11 cellular contexts compared by ENCODE assay signal in genomic region chr4:13640149-13640671, GRCh38. TPM values are rescaled to one million over a fixed set of nuclear protein-coding genes. Genes with fewer than 3 reads are reported as not detected.
DNase-seq lines count a peak whose midpoint lies in the region; TF ChIP-seq lines count a peak whose summit lies in the region.
"Had no signal": no experiment of that assay in that cellular context is flagged by ENCODE, and none has a peak within 500 bp of the region (broad histone marks: within the 10 kb centered on the region; RNA-seq: fewer than 3 reads in every experiment).

No MANE protein-coding gene starts in this region.

- DNase-seq in Daoy (ENCODE audit: low read depth) (peak; percentile 89), MG63 (peak; percentile 41), caudate nucleus (lab: John Stamatoyannopoulos, UW) (no peak), nephron progenitor cell (peak; percentile 45), NCI-H226 (no peak), NCI-H1048 (lab: John Stamatoyannopoulos, UW) (no peak), esophagus squamous epithelium (lab: John Stamatoyannopoulos, UW) (no peak)
- DNase-seq in activated CD4-positive, alpha-beta T cell treated with anti-CD3 and anti-CD28 coated beads, Interleukin-2, amount 50 U/mL, for 4 hours, result no peak
- DNase-seq: DND-41, NCI-H1092 had no signal

- H3K4me3 Mint-ChIP-seq in nephron progenitor cell, result peak overlapping the region; percentile 39
- H3K4me3 Mint-ChIP-seq: central memory CD8-positive, alpha-beta T cell had no signal

- H3K27me3 Mint-ChIP-seq in nephron progenitor cell (ENCODE audit: low read depth, poor library complexity), result peaks cover 17% of the 10 kb centered on the region

- TF ChIP-seq CTCF in nephron progenitor cell (IDR thresholded peaks at IDR 0.05), result no peak
- no peak for TF ChIP-seq CTCF in esophagus squamous epithelium (IDR thresholded peaks at IDR 0.05)

- H3K36me3 Mint-ChIP-seq in nephron progenitor cell (ENCODE audit: low read depth), result no peaks in the 10 kb centered on the region

- no peaks in the 10 kb centered on the region for H3K9me3 Mint-ChIP-seq in nephron progenitor cell
- H3K9me3 Mint-ChIP-seq: central memory CD8-positive, alpha-beta T cell had no signal

- H3K36me3 ChIP-seq in MG63, result no peaks in the 10 kb centered on the region
- no peaks in the 10 kb centered on the region for H3K36me3 ChIP-seq in esophagus squamous epithelium

- peak overlapping the region; percentile 11 for H3K27ac ChIP-seq in caudate nucleus (ENCODE audit: low read depth, low read length)
- H3K27ac ChIP-seq in esophagus squamous epithelium, result no peak overlapping the region

- peaks cover 0 to 17% (median 3%) of the 10 kb centered on the region in 3 donors for H3K4me1 ChIP-seq in esophagus squamous epithelium

- no peak for TF ChIP-seq POLR2A in esophagus squamous epithelium (IDR thresholded peaks at IDR 0.05)

- 38 to 39% methylated on average over 6 to 7 of the region's 7 CpGs for WGBS in esophagus squamous epithelium, 2 donors

- H3K4me1 Mint-ChIP-seq in nephron progenitor cell, result peaks cover 24% of the 10 kb centered on the region
- H3K4me1 Mint-ChIP-seq: central memory CD8-positive, alpha-beta T cell had no signal

- intact Hi-C loops in esophagus squamous epithelium (cut with DNase I), result no loop called here

- H3K4me3 ChIP-seq in MG63 (no peak overlapping the region), esophagus squamous epithelium (no peak overlapping the region)

- no peaks in the 10 kb centered on the region for H3K27me3 ChIP-seq in MG63
- H3K27me3 ChIP-seq in esophagus squamous epithelium, result peaks cover 0 to 18% (median 0%) of the 10 kb centered on the region in 4 donors

- peak overlapping the region; percentile 37 for H3K27ac Mint-ChIP-seq in nephron progenitor cell

- H3K9me3 ChIP-seq in MG63 (no peaks in the 10 kb centered on the region), esophagus squamous epithelium (no peaks in the 10 kb centered on the region)

RNA-seq across cellular contexts. Expression of gene BOD1L1, which starts 12.7 kb away (rescaled TPM):
- 14.6 and 17.5 TPM in 2 replicates for total RNA-seq in Daoy (2014; rRNA removed; shearing (Covaris generic))
- total RNA-seq in MG63 (2014; rRNA removed; shearing (Covaris generic); ENCODE audit: low replicate concordance), result 4.1 and 11.3 TPM in 2 replicates
- 10 to 100 TPM; 15.0 to 37.0 (median 25.6) TPM for total RNA-seq in esophagus squamous epithelium

Comparison
In these comparisons a context has a peak if more than half of its experiments do, and no peak if none do; other contexts are left out.
1. DNase-seq: peak in Daoy (single experiment), MG63 (single experiment) and nephron progenitor cell (single experiment); none in caudate nucleus (0 of 61), NCI-H226 (single experiment), activated CD4-positive, alpha-beta T cell treated with anti-CD3 and anti-CD28 coated beads, Interleukin-2, amount 50 U/mL, for 4 hours (0 of 2), NCI-H1048 (single experiment) and esophagus squamous epithelium (single experiment).